ENCODE assay signal across 26 cellular contexts in the genomic region with DNA sequence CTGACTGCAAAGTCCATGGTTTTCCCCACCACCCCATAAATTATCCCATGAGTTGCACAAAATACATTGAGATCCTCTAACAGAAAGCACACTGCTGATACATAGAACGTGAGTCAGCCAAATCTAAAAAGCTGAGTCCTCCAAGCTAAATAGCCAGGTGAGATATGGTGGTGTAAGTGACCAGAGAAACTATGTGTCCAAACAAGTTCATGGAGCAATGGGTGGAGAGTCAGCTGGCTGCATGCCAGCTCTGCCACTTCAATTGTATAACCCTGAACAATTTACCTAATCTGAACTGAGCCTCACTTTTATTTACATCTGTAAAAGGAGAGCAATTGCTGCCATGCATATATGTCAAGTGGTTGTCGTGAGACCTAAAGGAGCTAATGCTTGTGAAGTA. TPM values are rescaled to one million over a fixed set of nuclear protein-coding genes. Genes with fewer than 3 reads are reported as not detected.
A peak's percentile ranks its signal among the peaks of the same experiment; 100 is the strongest.
DNase-seq lines count a peak whose midpoint lies in the region; ATAC-seq, FAIRE-seq and TF ChIP-seq lines count a peak whose summit lies in the region.
"Had no signal": no experiment of that assay in that cellular context is flagged by ENCODE, and none has a peak within 500 bp of the region (broad histone marks: within the 10 kb centered on the region; RNA-seq: fewer than 3 reads in every experiment).

No MANE protein-coding gene starts in this region.

- 0% methylated on average over 2 of the region's 2 CpGs for WGBS in K562 (ENCODE audit: insufficient coverage, low coverage, missing lambda C conversion rate)
- 85 to 95% methylated on average over 2 of the region's 2 CpGs for WGBS in tibial nerve, 2 donors

- H3K27ac Mint-ChIP-seq in activated T-helper 1 cell treated with anti-CD3 and anti-CD28 coated beads, Interleukin-12 subunit alpha, Interleukin-12 subunit beta, Interleukin-2, Interleukin-4 antibody, amounts not matched to agents 30 ng/mL and 10 ng/mL and 1 ng/mL, durations not matched to agents 14 hours and 24 hours and 36 hours: no peak overlapping the region
- H3K27ac Mint-ChIP-seq: activated naive CD4-positive, alpha-beta T cell treated with anti-CD3 and anti-CD28 coated beads for 36 hours; activated T-cell treated with anti-CD3 and anti-CD28 coated beads, Interleukin-2, amount 50 U/mL, for 24 hours; IgD-negative memory B cell had no signal

- POLR2A ChIA-PET in K562 (lab: Yijun Ruan, JAX): no interaction called here

- no peaks in the 10 kb centered on the region for H3K9me3 Mint-ChIP-seq in activated T-helper 1 cell treated with anti-CD3 and anti-CD28 coated beads, Interleukin-12 subunit alpha, Interleukin-12 subunit beta, Interleukin-2, Interleukin-4 antibody, amounts not matched to agents 30 ng/mL and 10 ng/mL and 1 ng/mL, durations not matched to agents 14 hours and 24 hours and 36 hours
- H3K9me3 Mint-ChIP-seq: activated T-cell treated with anti-CD3 and anti-CD28 coated beads, Interleukin-2, amount 50 U/mL, for 24 hours had no signal

- no peaks in the 10 kb centered on the region for H3K4me1 Mint-ChIP-seq in activated T-helper 1 cell treated with anti-CD3 and anti-CD28 coated beads, Interleukin-12 subunit alpha, Interleukin-12 subunit beta, Interleukin-2, Interleukin-4 antibody, amounts not matched to agents 30 ng/mL and 10 ng/mL and 1 ng/mL, durations not matched to agents 14 hours and 24 hours and 36 hours (ENCODE audit: low read depth)
- H3K4me1 Mint-ChIP-seq: IgD-negative memory B cell had no signal

- no peaks in the 10 kb centered on the region for H3K9me1 ChIP-seq in K562 (ENCODE audit: control insufficient read depth, insufficient read depth, low read length)

- CTCF ChIA-PET in K562 (lab: Yijun Ruan, JAX; ENCODE audit: low intra/inter-chr PET ratio): no interaction called here

- H3K27ac ChIP-seq in K562 (ENCODE audit: extremely low read depth, low read depth, low read length) (no peak overlapping the region), tibial nerve (no peak overlapping the region)
- H3K27ac ChIP-seq: C4-2B, coronary artery, neutrophil, psoas muscle, skin epidermis, thoracic aorta had no signal

- no peaks in the 10 kb centered on the region for H3K79me2 ChIP-seq in K562 (ENCODE audit: control insufficient read depth, insufficient read depth, low read length)

- H3K4me3 ChIP-seq in K562 (no peak overlapping the region), tibial nerve (no peak overlapping the region)
- H3K4me3 ChIP-seq: coronary artery, psoas muscle, skin epidermis, thoracic aorta had no signal

- no peaks in the 10 kb centered on the region for H3K36me3 Mint-ChIP-seq in activated T-helper 1 cell treated with anti-CD3 and anti-CD28 coated beads, Interleukin-12 subunit alpha, Interleukin-12 subunit beta, Interleukin-2, Interleukin-4 antibody, amounts not matched to agents 30 ng/mL and 10 ng/mL and 1 ng/mL, durations not matched to agents 14 hours and 24 hours and 36 hours (ENCODE audit: low read depth)
- H3K36me3 Mint-ChIP-seq: IgD-negative memory B cell had no signal

- no peak overlapping the region for H2AFZ ChIP-seq in K562 (ENCODE audit: low read depth, low read length)

- DNase-seq in DMS53 treated with DMSO at 0.1 percent for 48 hours (lab: John Stamatoyannopoulos, UW; ENCODE audit: unreplicated experiment) (peak; percentile 86), NCI-H1417 (lab: John Stamatoyannopoulos, UW) (peak; percentile 68 to 93 (median 92)), NCI-H2227 treated with DMSO at 0.1 percent for 48 hours (lab: John Stamatoyannopoulos, UW) (peak; percentile 41), K562 (ENCODE audit: extremely low read depth in 1 of 4, low spot score in 3 of 4) (no peak), tibial nerve (ENCODE audit: low spot score in 2 of 2) (no peak)
- no peak for DNase-seq in activated effector memory CD4-positive, alpha-beta T cell treated with Interleukin-2 at 50 U/mL for 16 hours
- no peak for DNase-seq in activated T-helper 1 cell treated with anti-CD3 and anti-CD28 coated beads, Interleukin-12 subunit alpha, Interleukin-12 subunit beta, Interleukin-2, Interleukin-4 antibody, amounts not matched to agents 30 ng/mL and 10 ng/mL and 1 ng/mL, durations not matched to agents 14 hours and 24 hours and 36 hours (ENCODE audit: low spot score)
- DNase-seq: activated CD8-positive, alpha-beta memory T cell treated with anti-CD3 and anti-CD28 coated beads for 24 hours; activated naive CD4-positive, alpha-beta T cell treated with anti-CD3 and anti-CD28 coated beads for 36 hours; activated T-cell treated with anti-CD3 and anti-CD28 coated beads, Interleukin-2, amount 50 U/mL, for 24 hours; amniotic stem cell; GF-D8; H7; kidney glomerular epithelial cell; NCI-H446; psoas muscle; Right ventricle myocardium superior; stimulated activated naive CD4-positive, alpha-beta T cell had no signal

- H3K4me3 Mint-ChIP-seq in activated T-helper 1 cell treated with anti-CD3 and anti-CD28 coated beads, Interleukin-12 subunit alpha, Interleukin-12 subunit beta, Interleukin-2, Interleukin-4 antibody, amounts not matched to agents 30 ng/mL and 10 ng/mL and 1 ng/mL, durations not matched to agents 14 hours and 24 hours and 36 hours: no peak overlapping the region
- H3K4me3 Mint-ChIP-seq: activated naive CD4-positive, alpha-beta T cell treated with anti-CD3 and anti-CD28 coated beads for 36 hours; activated T-cell treated with anti-CD3 and anti-CD28 coated beads, Interleukin-2, amount 50 U/mL, for 24 hours; IgD-negative memory B cell had no signal

- H3K27me3 Mint-ChIP-seq in activated T-helper 1 cell treated with anti-CD3 and anti-CD28 coated beads, Interleukin-12 subunit alpha, Interleukin-12 subunit beta, Interleukin-2, Interleukin-4 antibody, amounts not matched to agents 30 ng/mL and 10 ng/mL and 1 ng/mL, durations not matched to agents 14 hours and 24 hours and 36 hours (ENCODE audit: insufficient read depth): no peaks in the 10 kb centered on the region

- no peak overlapping the region for H3K9ac ChIP-seq in K562 (ENCODE audit: insufficient read depth in 1 of 2, low read depth in 2 of 2, low read length in 2 of 2)

- H3K27me3 ChIP-seq in K562 (ENCODE audit: control insufficient read depth in 2 of 2, insufficient read depth in 2 of 2, low read length in 2 of 2) (no peaks in the 10 kb centered on the region), tibial nerve (no peaks in the 10 kb centered on the region)

- no peaks in the 10 kb centered on the region for H3K36me3 ChIP-seq in K562 (ENCODE audit: control insufficient read depth, insufficient read depth, low read length)
- H3K36me3 ChIP-seq in tibial nerve: no peaks in the 10 kb centered on the region
- H3K36me3 ChIP-seq: neutrophil, thoracic aorta had no signal

- intact Hi-C loops in K562 (cut with micrococcal nuclease): loop anchor here (5.0 kb wide), 1 partner anchor 611 kb away; no protein-coding TSS in a partner anchor
- intact Hi-C loops in activated T-helper 1 cell treated with anti-CD3 and anti-CD28 coated beads, Interleukin-12 subunit alpha, Interleukin-12 subunit beta, Interleukin-2, Interleukin-4 antibody, amounts not matched to agents 30 ng/mL and 10 ng/mL and 1 ng/mL, durations not matched to agents 14 hours and 24 hours and 36 hours (cut with micrococcal nuclease): no loop called here

- H3K4me1 ChIP-seq in K562 (replicated peaks in 1 of 2; ENCODE audit: control insufficient read depth in 2 of 2, insufficient read depth in 2 of 2, low read length in 2 of 2) (no peaks in the 10 kb centered on the region), tibial nerve (no peaks in the 10 kb centered on the region)
- H3K4me1 ChIP-seq: psoas muscle had no signal

- TF ChIP-seq CTCF in K562 (IDR thresholded peaks at IDR 0.05 in 2 of 3, conservative IDR thresholded peaks at IDR 0.05 in 1 of 3; ENCODE audit: insufficient read depth in 2 of 3, low read depth in 1 of 3, low read length in 3 of 3) (no peak), tibial nerve (IDR thresholded peaks at IDR 0.05) (no peak)

- in situ Hi-C loops in K562 (cut with MboI): no loop called here

- no peak overlapping the region for H3K4me2 ChIP-seq in K562 (ENCODE audit: insufficient read depth, low read length)

- no peaks in the 10 kb centered on the region for H3K9me3 ChIP-seq in K562 (replicated peaks; ENCODE audit: control insufficient read depth, insufficient read depth, low read depth, low read length)
- no peaks in the 10 kb centered on the region for H3K9me3 ChIP-seq in tibial nerve
- H3K9me3 ChIP-seq: neutrophil, psoas muscle, thoracic aorta had no signal

- TF ChIP-seq EP300 in K562 (IDR thresholded peaks at IDR 0.05; ENCODE audit: low read length) (no peak), tibial nerve (IDR thresholded peaks at IDR 0.05) (no peak)

- TF ChIP-seq RAD21 in K562 (CRISPR knock-in tag; conservative IDR thresholded peaks at IDR 0.05 in 1 of 2, IDR thresholded peaks at IDR 0.05 in 1 of 2): no peak

- ATAC-seq in K562: no peak
- ATAC-seq in HG02973 (IDR thresholded peaks at IDR 0.05; ENCODE audit: unreplicated experiment): no peak
- ATAC-seq: psoas muscle had no signal

- no peak for TF ChIP-seq POLR2A in K562 (conservative IDR thresholded peaks at IDR 0.05)
- no peak for TF ChIP-seq POLR2A in tibial nerve (IDR thresholded peaks at IDR 0.05)

- H4K20me1 ChIP-seq in K562 (replicated peaks; ENCODE audit: control insufficient read depth, insufficient read depth, low read length): no peaks in the 10 kb centered on the region

- BruUV-seq in K562 (replicated peaks; lab: Mats Ljungman, UMichigan): no TSS peak

- no peak for FAIRE-seq in K562 (lab: Jason Lieb, UNC)

RNA-seq across cellular contexts. Expression of a gene that starts 9.7 kb away (rescaled TPM):
- not detected in 2 replicates for total RNA-seq in K562 (2011; cell fraction: chromatin; rRNA removed; ENCODE audit: low replicate concordance)
- not detected in 2 replicates for total RNA-seq in K562 (2011; cell fraction: nucleolus; rRNA removed)
- total RNA-seq in K562 (2011; cell fraction: nucleoplasm; rRNA removed): not detected in 2 replicates
- total RNA-seq in K562 (2014; rRNA removed) (not detected in 2 replicates), K562 (2014; rRNA removed; fragmentation: Illumina TruSeq; extraction: Trizol) (not detected in 2 replicates), K562 (2015; rRNA removed; fragmentation: Illumina TruSeq; extraction: Trizol) (not detected in 2 replicates), K562 (2021) (not detected in 2 replicates), tibial nerve (under 1 TPM in 2 of 4 donors, not detected in 2; 0.22 to 0.39 TPM)
- polyA plus RNA-seq in K562 (2011; rRNA removed) (not detected in 2 replicates), K562 (2014; fragmentation: Illumina TruSeq; extraction: Trizol) (0.07 TPM in 1 of 2 replicates, not detected in the other), K562 (2014; fragmentation: Nextera tagmentation; extraction: Ambion mirVana) (not detected), K562 (2014; rRNA removed) (0.12 TPM in 1 of 2 replicates, not detected in the other)
- polyA plus RNA-seq in K562 (2011; cell fraction: cytosol; rRNA removed): not detected in 2 replicates
- polyA plus RNA-seq in K562 (2011; cell fraction: nucleus; rRNA removed): 0.06 TPM in 1 of 2 replicates, not detected in the other
- polyA plus RNA-seq in K562 (2012): 0.04 and 0.15 TPM in 2 replicates
- not detected in 2 replicates for polyA minus RNA-seq in K562 (2011; rRNA and poly(A)+ RNA removed)
- polyA minus RNA-seq in K562 (2011; cell fraction: cytosol; rRNA and poly(A)+ RNA removed): not detected in 2 replicates
- not detected in 2 replicates for polyA minus RNA-seq in K562 (2011; cell fraction: nucleus; rRNA and poly(A)+ RNA removed)
- total RNA-seq in activated T-helper 1 cell treated with anti-CD3 and anti-CD28 coated beads, Interleukin-12 subunit alpha, Interleukin-12 subunit beta, Interleukin-2, Interleukin-4 antibody, amounts not matched to agents 30 ng/mL and 10 ng/mL and 1 ng/mL, durations not matched to agents 14 hours and 24 hours and 36 hours: 3.7 and 3.9 TPM in 2 replicates
- total RNA-seq: activated naive CD4-positive, alpha-beta T cell treated with anti-CD3 and anti-CD28 coated beads for 36 hours; lung microvascular endothelial cell; psoas muscle; Right ventricle myocardium superior had no signal
- polyA plus RNA-seq: IgD-negative memory B cell had no signal

Comparison
In these comparisons a context has a peak if more than half of its experiments do, and no peak if none do; other contexts are left out.
1. DNase-seq: peak in DMS53 treated with DMSO at 0.1 percent for 48 hours (single experiment), NCI-H1417 (3 of 3) and NCI-H2227 treated with DMSO at 0.1 percent for 48 hours (single experiment); none in K562 (0 of 4), activated effector memory CD4-positive, alpha-beta T cell treated with Interleukin-2 at 50 U/mL for 16 hours (single experiment), activated T-helper 1 cell treated with anti-CD3 and anti-CD28 coated beads, Interleukin-12 subunit alpha, Interleukin-12 subunit beta, Interleukin-2, Interleukin-4 antibody, amounts not matched to agents 30 ng/mL and 10 ng/mL and 1 ng/mL, durations not matched to agents 14 hours and 24 hours and 36 hours (single experiment) and tibial nerve (0 of 2).